In the genomic region with DNA sequence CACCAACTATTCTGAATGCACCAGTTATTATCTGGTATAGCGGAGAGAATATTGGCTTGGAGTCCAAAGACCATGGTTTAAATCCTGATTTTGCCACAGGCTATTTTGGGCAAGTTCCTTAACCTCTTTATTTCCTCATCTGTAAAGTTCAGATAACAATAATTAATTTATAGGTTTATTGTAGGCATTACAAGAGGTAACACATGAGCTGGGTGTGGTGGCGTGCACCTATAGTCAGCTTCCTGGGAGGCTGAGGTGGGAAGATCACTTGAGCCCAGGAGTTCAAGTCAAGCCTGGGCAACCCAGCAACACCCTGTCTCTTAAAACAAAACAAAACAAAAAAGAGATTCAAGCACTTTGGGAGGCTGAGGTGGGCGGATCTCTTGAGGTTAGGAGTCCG, we compare ENCODE assay signal across 27 cellular contexts.
"Had no signal": no experiment of that assay in that cellular context is flagged by ENCODE, and none has a peak within 500 bp of the region (broad histone marks: within the 10 kb centered on the region; RNA-seq: fewer than 3 reads in every experiment).

No MANE protein-coding gene starts in this region.

- FAIRE-seq: urothelium cell line had no signal

- DNase-seq: stimulated activated CD4-positive, alpha-beta T cell treated with anti-CD3 and anti-CD28 coated beads, Interleukin-2, amount 100 ng/mL, for 48 hours; stimulated activated CD4-positive, alpha-beta T cell treated with anti-CD3 and anti-CD28 coated beads, Interleukin-4, amount 100 ng/mL, for 1 hour; stimulated activated CD4-positive, alpha-beta T cell treated with anti-CD3 and anti-CD28 coated beads, Interleukin-4, amount 100 ng/mL, for 24 hours; stimulated activated CD4-positive, alpha-beta T cell treated with anti-CD3 and anti-CD28 coated beads, Interleukin-4, amount 100 ng/mL, for 4 hours; stimulated activated CD8-positive, alpha-beta memory T cell treated with anti-CD3 and anti-CD28 coated beads, Interleukin-4, amount 100 ng/mL, for 48 hours; stimulated activated naive B cell treated with anti-CD40 and anti-IgM and Interleukin-4, amounts not matched to agents 10 μg/mL and 1 μg/mL and 100 μg/mL, for 72 hours; stimulated activated naive CD4-positive, alpha-beta T cell; stimulated activated naive CD4-positive, alpha-beta T cell treated with Interleukin-2 at 50 U/mL for 16 hours; stimulated activated naive CD8-positive, alpha-beta T cell treated with anti-CD3 and anti-CD28 coated beads, Interleukin-15, amount 100 ng/mL, for 72 hours; stimulated activated naive CD8-positive, alpha-beta T cell treated with anti-CD3 and anti-CD28 coated beads, Interleukin-15, Interleukin-2, amounts not matched to agents 100 U/mL and 50 U/mL, for 24 hours; stomach; substantia nigra; testis; thyroid gland; tibial artery; transverse colon; trophoblast cell; upper lobe of left lung; upper lobe of right lung; uterus had no signal

- H3K4me1 ChIP-seq: stomach, suprapubic skin, testis, tibial artery, transverse colon, upper lobe of right lung, uterus, vagina had no signal

- H3K27ac ChIP-seq: stomach, suprapubic skin, testis, thoracic aorta, thyroid gland, tibial artery, tibial nerve, transverse colon, upper lobe of left lung, upper lobe of right lung, uterus, vagina had no signal

- H3K9me3 ChIP-seq: stomach, suprapubic skin, testis, thoracic aorta, thyroid gland, tibial artery, transverse colon, upper lobe of left lung, upper lobe of right lung, uterus, vagina had no signal

- H3K36me3 ChIP-seq: stomach, suprapubic skin, thoracic aorta, thyroid gland, tibial artery, tibial nerve, transverse colon, upper lobe of left lung, upper lobe of right lung, uterus, vagina had no signal

- H3K27me3 ChIP-seq: stomach, suprapubic skin, testis, thyroid gland, tibial artery, tibial nerve, transverse colon, upper lobe of left lung, upper lobe of right lung, uterus, vagina had no signal

- ATAC-seq: stimulated activated effector memory CD8-positive, alpha-beta T cell treated with anti-CD3 and anti-CD28 coated beads, Interleukin-12 subunit alpha, Interleukin-12 subunit beta, amount 100 ng/mL, for 72 hours; stimulated activated memory B cell treated with anti-CD40 and anti-IgM and Interleukin-4, amounts not matched to agents 10 μg/mL and 1 μg/mL and 100 μg/mL, for 72 hours; stimulated activated naive B cell treated with anti-CD40 and anti-IgM and Interleukin-4, amounts not matched to agents 10 μg/mL and 1 μg/mL and 100 μg/mL, for 72 hours; stimulated activated naive CD8-positive, alpha-beta T cell treated with anti-CD3 and anti-CD28 coated beads, Interleukin-15, amount 100 ng/mL, for 72 hours; stimulated activated naive CD8-positive, alpha-beta T cell treated with anti-CD3 and anti-CD28 coated beads, Interleukin-15, Interleukin-2, amounts not matched to agents 100 U/mL and 50 U/mL, for 24 hours; upper lobe of right lung had no signal

- H3K4me3 ChIP-seq: stomach, suprapubic skin, testis, thoracic aorta, thyroid gland, tibial artery, tibial nerve, transverse colon, upper lobe of left lung, upper lobe of right lung, uterus, vagina had no signal
